Comparison of ENCODE assay signal across 22 cellular contexts in the genomic region with DNA sequence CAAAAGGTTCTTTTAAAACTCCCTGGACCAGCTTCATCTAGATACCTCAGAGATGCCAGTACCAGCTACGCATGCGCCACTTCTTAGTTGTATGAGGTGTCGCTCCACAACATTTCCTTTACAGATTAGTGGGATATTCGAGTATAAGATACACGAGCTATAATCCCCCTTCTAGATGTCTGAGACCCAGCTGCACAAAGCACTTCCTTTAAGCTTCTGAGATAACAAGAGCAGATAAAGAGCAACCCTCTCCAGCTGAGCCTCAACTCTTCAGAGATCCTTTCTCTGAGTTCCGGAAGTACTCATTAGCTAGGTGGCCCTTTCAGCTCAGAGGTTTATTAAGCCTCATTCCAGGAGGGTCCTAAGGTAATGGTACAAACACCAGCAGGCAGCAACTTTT. TPM values are rescaled to one million over a fixed set of nuclear protein-coding genes. Genes with fewer than 3 reads are reported as not detected.
DNase-seq lines count a peak whose midpoint lies in the region; ATAC-seq, FAIRE-seq and TF ChIP-seq lines count a peak whose summit lies in the region.
"Had no signal": no experiment of that assay in that cellular context is flagged by ENCODE, and none has a peak within 500 bp of the region (broad histone marks: within the 10 kb centered on the region; RNA-seq: fewer than 3 reads in every experiment).

No MANE protein-coding gene starts in this region.

- peaks cover 18% of the 10 kb centered on the region for H3K9me3 ChIP-seq in A673 (ENCODE audit: low read depth, low read length, poor library complexity, severe bottlenecking)
- peaks cover 43% of the 10 kb centered on the region for H3K9me3 ChIP-seq in endodermal cell (ENCODE audit: control insufficient read depth, low read length)
- no peaks in the 10 kb centered on the region for H3K9me3 ChIP-seq in testis
- H3K9me3 ChIP-seq in HepG2 (ENCODE audit: low read length): peaks cover 17% of the 10 kb centered on the region; the same call in 1 of the 2 replicates

- DNase-seq in A673 (ENCODE audit: low spot score) (peak; percentile 70), D341Med (ENCODE audit: low spot score) (peak; percentile 39), endodermal cell (peak; percentile 61), SKM-1 (lab: John Stamatoyannopoulos, UW; ENCODE audit: unreplicated experiment) (no peak), foreskin keratinocyte (no peak), testis (no peak), HepG2 (ENCODE audit: low spot score) (no peak)
- peak; percentile 91 for DNase-seq in Jurkat, Clone E6-1 (ENCODE audit: low read depth, low spot score)
- DNase-seq: DMS153, HFFc6, Kasumi-1, MM.1S, NCI-H1092, NCI-H1436 treated with DMSO at 0.1 percent for 48 hours, NCI-H2029, NCI-H2171 treated with DMSO at 0.1 percent for 48 hours, NCI-H69, SHP77, T-helper 1 cell had no signal

- peaks cover 26% of the 10 kb centered on the region for H3K4me1 ChIP-seq in A673 (ENCODE audit: insufficient read depth, low read length, poor library complexity, severe bottlenecking)
- peaks cover 28% of the 10 kb centered on the region for H3K4me1 ChIP-seq in endodermal cell (ENCODE audit: control insufficient read depth, insufficient read depth, low read length)
- H3K4me1 ChIP-seq in foreskin keratinocyte: peaks cover 3% of the 10 kb centered on the region
- no peaks in the 10 kb centered on the region for H3K4me1 ChIP-seq in testis
- peaks cover 9% of the 10 kb centered on the region for H3K4me1 ChIP-seq in HepG2 (ENCODE audit: insufficient read depth, low read length)

- no peak for ATAC-seq in foreskin keratinocyte
- no peak for ATAC-seq in HepG2
- ATAC-seq: GM12878 had no signal

- H3K27me3 ChIP-seq in A673 (replicated peaks; ENCODE audit: insufficient read depth, low read depth, low read length, poor library complexity) (no peaks in the 10 kb centered on the region), endodermal cell (ENCODE audit: control insufficient read depth, insufficient read depth, low read length, poor library complexity, severe bottlenecking) (no peaks in the 10 kb centered on the region), foreskin keratinocyte (no peaks in the 10 kb centered on the region), testis (no peaks in the 10 kb centered on the region), HepG2 (ENCODE audit: control insufficient read depth in 1 of 2, insufficient read depth in 2 of 2, low read length in 2 of 2) (no peaks in the 10 kb centered on the region)
- H3K27me3 ChIP-seq: BLaER1 treated with 17β-estradiol and CSF1 and Interleukin-3, amounts not matched to agents 10 nM and 100 nM had no signal

- H3K36me3 Mint-ChIP-seq in endodermal cell (ENCODE audit: low read depth): peaks cover 16% of the 10 kb centered on the region

- H3K27ac Mint-ChIP-seq in endodermal cell: peak overlapping the region; percentile 81
- H3K27ac Mint-ChIP-seq: HFFc6 had no signal

- no peak for TF ChIP-seq EP300 in HepG2 (IDR thresholded peaks at IDR 0.05; ENCODE audit: low read depth in 2 of 2, low read length in 2 of 2)
- TF ChIP-seq EP300 in HepG2 (CRISPR knock-in tag; IDR thresholded peaks at IDR 0.05; ENCODE audit: borderline replicate concordance): no peak

- H3K9me3 Mint-ChIP-seq in endodermal cell: peaks cover 11% of the 10 kb centered on the region

- TF ChIP-seq CTCF in A673 (conservative IDR thresholded peaks at IDR 0.05; ENCODE audit: low read depth, low read length): no peak
- TF ChIP-seq CTCF in endodermal cell (conservative IDR thresholded peaks at IDR 0.05): no peak
- no peak for TF ChIP-seq CTCF in foreskin keratinocyte (conservative IDR thresholded peaks at IDR 0.05)
- TF ChIP-seq CTCF in testis (IDR thresholded peaks at IDR 0.05): no peak
- no peak for TF ChIP-seq CTCF in HepG2 (CRISPR knock-in tag; IDR thresholded peaks at IDR 0.05)

- H3K27ac ChIP-seq in A673 (ENCODE audit: low read depth, low read length, poor library complexity, severe bottlenecking): no peak overlapping the region
- H3K27ac ChIP-seq in endodermal cell (ENCODE audit: low read depth, low read length): no peak overlapping the region
- no peak overlapping the region for H3K27ac ChIP-seq in foreskin keratinocyte
- no peak overlapping the region for H3K27ac ChIP-seq in testis
- H3K27ac ChIP-seq in HepG2 (ENCODE audit: extremely low read length, insufficient read depth, low read length): no peak overlapping the region
- H3K27ac ChIP-seq: BLaER1 treated with 17β-estradiol and CSF1 and Interleukin-3, amounts not matched to agents 10 nM and 100 nM; SK-N-MC had no signal

- FAIRE-seq in HepG2 (lab: Jason Lieb, UNC): no peak
- FAIRE-seq: GM12878 had no signal

- intact Hi-C loops in A673 (cut with micrococcal nuclease; ENCODE audit: unreplicated experiment) (no loop called here), testis (cut with DNase I; ENCODE audit: low total_unique reads) (no loop called here), HepG2 (cut with micrococcal nuclease; ENCODE audit: unreplicated experiment) (no loop called here)

- 56 to 64% methylated on average over 1 to 5 of the region's 6 CpGs for WGBS in endodermal cell (ENCODE audit: insufficient coverage in 1 of 2, insufficient read length in 1 of 2), 2 experiments
- WGBS in testis, 2 donors: 87 to 92% methylated on average over 6 of the region's 6 CpGs
- 94% methylated on average over 6 of the region's 6 CpGs for WGBS in HepG2 (ENCODE audit: low lambda C conversion rate)

- no TSS peak for BruUV-seq in A673 (replicated peaks; lab: Mats Ljungman, UMichigan)
- BruUV-seq in HepG2 (replicated peaks; lab: Mats Ljungman, UMichigan): no TSS peak

- H3K36me3 ChIP-seq in A673 (ENCODE audit: insufficient read depth, low read length, poor library complexity, severe bottlenecking) (no peaks in the 10 kb centered on the region), endodermal cell (ENCODE audit: control insufficient read depth, insufficient read depth, low read length) (no peaks in the 10 kb centered on the region), testis (ENCODE audit: low read depth, missing control alignments) (no peaks in the 10 kb centered on the region), HepG2 (replicated peaks in 1 of 2; ENCODE audit: control insufficient read depth in 1 of 2, insufficient read depth in 2 of 2, low read length in 2 of 2) (0 out of 5 replicates have a peak, but pooled peaks cover 0 to 3% of the 10 kb centered on the region in 2 experiments)

- H3K79me2 ChIP-seq in HepG2 (ENCODE audit: insufficient read depth, low read length): peaks cover 25% of the 10 kb centered on the region

- H3K4me3 Mint-ChIP-seq in endodermal cell: no peak overlapping the region
- H3K4me3 Mint-ChIP-seq: HFFc6 had no signal

- no peak overlapping the region for H3K9ac ChIP-seq in endodermal cell (ENCODE audit: extremely low read depth, low read length, poor library complexity, severe bottlenecking)
- H3K9ac ChIP-seq in HepG2 (ENCODE audit: insufficient read depth, low read depth, low read length): no peak overlapping the region
- H3K9ac ChIP-seq: BLaER1 treated with 17β-estradiol and CSF1 and Interleukin-3, amounts not matched to agents 10 nM and 100 nM had no signal

- POLR2A ChIA-PET in A673 (lab: Charles Lee; ENCODE audit: low non-redundant PET): no interaction called here
- POLR2A ChIA-PET in HepG2 (lab: Yijun Ruan, JAX): no interaction called here

- H4K20me1 ChIP-seq in HepG2 (ENCODE audit: insufficient read depth, low read length): 0 out of 2 replicates have a peak, but pooled peaks cover 5% of the 10 kb centered on the region

- in situ Hi-C loops in HepG2 (cut with HindIII; ENCODE audit: extremely low pct_ligation_motif_present, low pct_unique_long_range_greater_than_20kb): no loop called here

- H3K4me3 ChIP-seq in A673 (ENCODE audit: low read depth, low read length, poor library complexity, severe bottlenecking) (no peak overlapping the region), endodermal cell (ENCODE audit: low read length) (peak overlapping the region; percentile 43), testis (no peak overlapping the region), HepG2 (replicated peaks in 1 of 3; ENCODE audit: insufficient read depth in 1 of 3, low read depth in 2 of 3, low read length in 3 of 3) (no peak overlapping the region)
- no peak overlapping the region for H3K4me3 ChIP-seq in Jurkat, Clone E6-1 (ENCODE audit: low read length)
- H3K4me3 ChIP-seq: BLaER1 treated with 17β-estradiol and CSF1 and Interleukin-3, amounts not matched to agents 10 nM and 100 nM; GM12878; SK-N-MC had no signal

- TF ChIP-seq POLR2A in testis (IDR thresholded peaks at IDR 0.05) (no peak), HepG2 (IDR thresholded peaks at IDR 0.05; ENCODE audit: insufficient read depth in 1 of 2, low read depth in 2 of 2, low read length in 2 of 2) (no peak)

- no peak for TF ChIP-seq RAD21 in HepG2 (CRISPR knock-in tag; IDR thresholded peaks at IDR 0.05)

- no peaks in the 10 kb centered on the region for H3K27me3 Mint-ChIP-seq in endodermal cell (ENCODE audit: insufficient read depth)

- CTCF ChIA-PET in A673 (lab: Charles Lee) (no interaction called here), HepG2 (lab: Yijun Ruan, JAX; ENCODE audit: low intra/inter-chr PET ratio, low total read pairs) (no interaction called here)

- H3K4me2 ChIP-seq in HepG2 (ENCODE audit: low read depth, low read length): no peak overlapping the region
- H3K4me2 ChIP-seq: BLaER1 treated with 17β-estradiol and CSF1 and Interleukin-3, amounts not matched to agents 10 nM and 100 nM had no signal

- no peak overlapping the region for H2AFZ ChIP-seq in HepG2 (ENCODE audit: low read length)

- peaks cover 65% of the 10 kb centered on the region for H3K4me1 Mint-ChIP-seq in endodermal cell

RNA-seq across cellular contexts. Expression of gene CERT1, which starts 45.1 kb away (rescaled TPM):
- 24.8 and 30.0 TPM in 2 replicates for total RNA-seq in A673 (2021)
- 15.4 TPM for polyA plus RNA-seq in Jurkat, Clone E6-1 (2012; ENCODE audit: insufficient read depth, insufficient read length)
- 10 to 100 TPM; 51.0 to 73.5 TPM for total RNA-seq in endodermal cell
- 25.8 TPM for polyA plus RNA-seq in endodermal cell (2013, experiment 1 of 2)
- polyA plus RNA-seq in endodermal cell (2013, experiment 2 of 2): 29.1 TPM
- 18.3 and 24.7 TPM in 2 replicates for total RNA-seq in foreskin keratinocyte
- polyA plus RNA-seq in foreskin keratinocyte: 4.5 and 7.4 TPM in 2 replicates
- 10 to 100 TPM; 45.0 to 61.3 TPM for total RNA-seq in testis
- polyA plus RNA-seq in testis (ENCODE audit: insufficient read depth, low read depth, low replicate concordance): 51.3 TPM
- total RNA-seq in HepG2 (2016; rRNA removed; fragmentation: Illumina TruSeq; extraction: Trizol): 12.7 and 23.6 TPM in 2 replicates
- total RNA-seq in HepG2 (2016; cell fraction: cytosol; rRNA removed; fragmentation: Illumina TruSeq; extraction: Trizol; ENCODE audit: low read depth): 6.2 and 10.7 TPM in 2 replicates
- 12.7 and 24.8 TPM in 2 replicates for total RNA-seq in HepG2 (2016; cell fraction: insoluble cytoplasmic fraction; rRNA removed; fragmentation: Illumina TruSeq; extraction: Trizol)
- total RNA-seq in HepG2 (2016; cell fraction: membrane; rRNA removed; fragmentation: Illumina TruSeq; extraction: Trizol): 6.2 and 7.1 TPM in 2 replicates
- 17.7 and 20.0 TPM in 2 replicates for total RNA-seq in HepG2 (2016; cell fraction: nucleus; rRNA removed; fragmentation: Illumina TruSeq; extraction: Trizol)
- 8.2 and 8.6 TPM in 2 replicates for polyA plus RNA-seq in HepG2 (2011; rRNA removed)
- 3.4 and 4.2 TPM in 2 replicates for polyA plus RNA-seq in HepG2 (2011; cell fraction: cytosol; rRNA removed)
- 9.5 and 10.2 TPM in 2 replicates for polyA plus RNA-seq in HepG2 (2011; cell fraction: nucleus; rRNA removed)
- 15.3 and 20.7 TPM in 2 replicates for polyA plus RNA-seq in HepG2 (2012)
- 0.44 and 0.67 TPM in 2 replicates for polyA plus RNA-seq in HepG2 (2016; cell fraction: cytosol; fragmentation: Illumina TruSeq; extraction: Trizol; ENCODE audit: low read depth)
- polyA plus RNA-seq in HepG2 (2016; cell fraction: insoluble cytoplasmic fraction; fragmentation: Illumina TruSeq; extraction: Trizol; ENCODE audit: low read depth): 19.8 and 21.8 TPM in 2 replicates
- 2.1 and 2.8 TPM in 2 replicates for polyA plus RNA-seq in HepG2 (2016; cell fraction: membrane; fragmentation: Illumina TruSeq; extraction: Trizol; ENCODE audit: low read depth)
- 17.9 and 18.3 TPM in 2 replicates for polyA plus RNA-seq in HepG2 (2016; cell fraction: nucleus; fragmentation: Illumina TruSeq; extraction: Trizol; ENCODE audit: insufficient read depth, low read depth)
- polyA minus RNA-seq in HepG2 (2011; rRNA and poly(A)+ RNA removed; ENCODE audit: low replicate concordance): 11.3 and 12.2 TPM in 2 replicates
- polyA minus RNA-seq in HepG2 (2011; cell fraction: cytosol; rRNA and poly(A)+ RNA removed): 14.3 and 17.3 TPM in 2 replicates
- 46.6 and 47.9 TPM in 2 replicates for polyA minus RNA-seq in HepG2 (2011; cell fraction: nucleus; rRNA and poly(A)+ RNA removed)

RNA-seq across cellular contexts. Expression of gene POLK, which starts 45.4 kb away (rescaled TPM):
- total RNA-seq in A673 (2021) (21.5 and 23.2 TPM in 2 replicates), endodermal cell (10 to 100 TPM; 11.3 to 14.8 TPM), foreskin keratinocyte (20.1 and 20.8 TPM in 2 replicates), testis (10 to 100 TPM; 41.0 to 56.7 TPM), HepG2 (2016; rRNA removed; fragmentation: Illumina TruSeq; extraction: Trizol) (11.7 and 17.2 TPM in 2 replicates)
- polyA plus RNA-seq in Jurkat, Clone E6-1 (2012; ENCODE audit: insufficient read depth, insufficient read length): 20.4 TPM
- polyA plus RNA-seq in endodermal cell (2013, experiment 1 of 2): 15.2 TPM
- 15.4 TPM for polyA plus RNA-seq in endodermal cell (2013, experiment 2 of 2)
- polyA plus RNA-seq in foreskin keratinocyte (2.3 and 2.9 TPM in 2 replicates), testis (ENCODE audit: insufficient read depth, low read depth, low replicate concordance) (23.3 TPM), HepG2 (2011; rRNA removed) (7.8 and 8.6 TPM in 2 replicates)
- total RNA-seq in HepG2 (2016; cell fraction: cytosol; rRNA removed; fragmentation: Illumina TruSeq; extraction: Trizol; ENCODE audit: low read depth): 1.6 and 2.7 TPM in 2 replicates
- total RNA-seq in HepG2 (2016; cell fraction: insoluble cytoplasmic fraction; rRNA removed; fragmentation: Illumina TruSeq; extraction: Trizol): 11.7 and 17.1 TPM in 2 replicates
- 4.0 and 4.1 TPM in 2 replicates for total RNA-seq in HepG2 (2016; cell fraction: membrane; rRNA removed; fragmentation: Illumina TruSeq; extraction: Trizol)
- total RNA-seq in HepG2 (2016; cell fraction: nucleus; rRNA removed; fragmentation: Illumina TruSeq; extraction: Trizol): 16.5 and 20.9 TPM in 2 replicates
- 2.6 and 3.4 TPM in 2 replicates for polyA plus RNA-seq in HepG2 (2011; cell fraction: cytosol; rRNA removed)
- 4.9 and 5.8 TPM in 2 replicates for polyA plus RNA-seq in HepG2 (2011; cell fraction: nucleus; rRNA removed)
- polyA plus RNA-seq in HepG2 (2012): 5.9 and 6.9 TPM in 2 replicates
- 0.16 TPM in 2 replicates for polyA plus RNA-seq in HepG2 (2016; cell fraction: cytosol; fragmentation: Illumina TruSeq; extraction: Trizol; ENCODE audit: low read depth)
- polyA plus RNA-seq in HepG2 (2016; cell fraction: insoluble cytoplasmic fraction; fragmentation: Illumina TruSeq; extraction: Trizol; ENCODE audit: low read depth): 6.5 and 6.8 TPM in 2 replicates
- polyA plus RNA-seq in HepG2 (2016; cell fraction: membrane; fragmentation: Illumina TruSeq; extraction: Trizol; ENCODE audit: low read depth): 0.63 and 0.77 TPM in 2 replicates
- polyA plus RNA-seq in HepG2 (2016; cell fraction: nucleus; fragmentation: Illumina TruSeq; extraction: Trizol; ENCODE audit: insufficient read depth, low read depth): 10.7 and 11.2 TPM in 2 replicates
- 3.7 and 13.3 TPM in 2 replicates for polyA minus RNA-seq in HepG2 (2011; rRNA and poly(A)+ RNA removed; ENCODE audit: low replicate concordance)
- polyA minus RNA-seq in HepG2 (2011; cell fraction: cytosol; rRNA and poly(A)+ RNA removed): 6.9 and 7.8 TPM in 2 replicates
- 28.2 and 32.2 TPM in 2 replicates for polyA minus RNA-seq in HepG2 (2011; cell fraction: nucleus; rRNA and poly(A)+ RNA removed)

Comparison
In these comparisons a context has a peak if more than half of its experiments do, and no peak if none do; other contexts are left out.
1. DNase-seq: peak in A673 (single experiment), D341Med (single experiment), Jurkat, Clone E6-1 (single experiment) and endodermal cell (single experiment); none in SKM-1 (single experiment), foreskin keratinocyte (0 of 2), testis (single experiment) and HepG2 (single experiment).